In the genomic region with DNA sequence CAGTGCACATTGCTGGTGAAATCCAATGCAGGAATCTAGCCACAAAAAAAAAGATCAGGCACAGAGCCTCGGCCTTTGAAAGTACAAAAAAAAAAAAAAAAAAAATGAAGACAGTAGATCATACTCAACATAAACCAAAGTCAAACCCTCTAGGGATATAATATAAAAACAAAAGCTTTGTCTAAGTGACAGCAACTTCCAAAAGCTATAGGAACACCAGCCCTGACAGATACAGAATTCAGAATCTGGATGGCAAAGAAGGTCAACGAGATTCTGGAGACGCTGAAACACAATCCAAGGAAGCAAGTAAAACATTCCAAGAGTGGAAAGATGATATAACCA, we compare ENCODE assay signal across 20 cellular contexts. TPM values are rescaled to one million over a fixed set of nuclear protein-coding genes. Genes with fewer than 3 reads are reported as not detected.
A peak's percentile ranks its signal among the peaks of the same experiment; 100 is the strongest.
DNase-seq lines count a peak whose midpoint lies in the region; ATAC-seq and TF ChIP-seq lines count a peak whose summit lies in the region.
"Had no signal": no experiment of that assay in that cellular context is flagged by ENCODE, and none has a peak within 500 bp of the region (broad histone marks: within the 10 kb centered on the region; RNA-seq: fewer than 3 reads in every experiment).

No MANE protein-coding gene starts in this region.

- no peak overlapping the region for H4K5ac ChIP-seq in H9 (ENCODE audit: insufficient read length, low read depth, low read length)

- no peak overlapping the region for H4K8ac ChIP-seq in H9 (replicated peaks; ENCODE audit: insufficient read length, low read depth, low read length)

- no peak overlapping the region for H3K27ac Mint-ChIP-seq in CD4-positive, alpha-beta T cell
- H3K27ac Mint-ChIP-seq in H9 (peak overlapping the region in 1 of 3 experiments; percentile 41; a peak in 2 of 7 replicates), mesothelial cell of epicardium (no peak overlapping the region)
- H3K27ac Mint-ChIP-seq: activated T-cell treated with anti-CD3 and anti-CD28 coated beads, Interleukin-2, amount 50 U/mL, for 24 hours; natural killer cell had no signal

- H3K4me1 ChIP-seq in H9 (ENCODE audit: insufficient read depth, low read length) (no peaks in the 10 kb centered on the region; the same call in none of the 2 replicates), Panc1 (ENCODE audit: control insufficient read depth, insufficient read depth, low read length) (no peaks in the 10 kb centered on the region), foreskin keratinocyte (peaks cover 19% of the 10 kb centered on the region)
- H3K4me1 ChIP-seq: heart left ventricle, uterus had no signal

- H2BK12ac ChIP-seq in H9 (ENCODE audit: insufficient read length, low read depth, low read length), result no peak overlapping the region

- H2BK15ac ChIP-seq in H9 (ENCODE audit: low read depth, low read length), result no peak overlapping the region

- no peak overlapping the region for H3K18ac ChIP-seq in H9 (ENCODE audit: insufficient read length, low read depth, low read length)

- H2BK120ac ChIP-seq in H9 (ENCODE audit: low read depth, low read length, poor library complexity, severe bottlenecking), result no peak overlapping the region

- H3K4me3 Mint-ChIP-seq in CD4-positive, alpha-beta T cell, result no peak overlapping the region
- H3K4me3 Mint-ChIP-seq in H9, result no peak overlapping the region
- no peak overlapping the region for H3K4me3 Mint-ChIP-seq in mesothelial cell of epicardium
- H3K4me3 Mint-ChIP-seq: activated T-cell treated with anti-CD3 and anti-CD28 coated beads, Interleukin-2, amount 50 U/mL, for 24 hours; natural killer cell had no signal

- H3K56ac ChIP-seq in H9 (ENCODE audit: insufficient read length, low read depth, low read length), result no peak overlapping the region

- no peak overlapping the region for H3K23ac ChIP-seq in H9 (ENCODE audit: insufficient read length, low read depth, low read length)

- H3K27ac ChIP-seq in CD4-positive, alpha-beta T cell (ENCODE audit: low read depth, low read length), result no peak overlapping the region
- H3K27ac ChIP-seq in H9 (ENCODE audit: insufficient read length, low read depth, low read length) (no peak overlapping the region), Panc1 (ENCODE audit: low read length) (no peak overlapping the region), foreskin keratinocyte (no peak overlapping the region)
- H3K27ac ChIP-seq: cardiac muscle cell, heart left ventricle, sigmoid colon, uterus had no signal

- H3K4me3 ChIP-seq in Panc1 (ENCODE audit: low read depth in 2 of 2, low read length in 2 of 2), result no peak overlapping the region
- H3K4me3 ChIP-seq: cardiac muscle cell, heart left ventricle, sigmoid colon, uterus had no signal

- no peaks in the 10 kb centered on the region for H3K9me3 ChIP-seq in CD4-positive, alpha-beta T cell (ENCODE audit: control insufficient read depth, low read length)
- H3K9me3 ChIP-seq in H9 (ENCODE audit: control insufficient read depth, low read depth, low read length) (no peaks in the 10 kb centered on the region), Panc1 (ENCODE audit: control insufficient read depth, insufficient read depth, low read depth, low read length) (no peaks in the 10 kb centered on the region)
- H3K9me3 ChIP-seq: heart left ventricle, sigmoid colon, uterus had no signal

- no peak overlapping the region for H2AK5ac ChIP-seq in H9 (ENCODE audit: insufficient read length, low read length)

- H3K9ac ChIP-seq in H9 (ENCODE audit: extremely low read depth, insufficient read length, low read length), result no peak overlapping the region

- WGBS in H9 (ENCODE audit: extremely low coverage, insufficient read length, low lambda C conversion rate), result no CpG with 5 or more reads among the region's 3 CpGs

- no peak for ATAC-seq in CD4-positive, alpha-beta T cell (ENCODE audit: poor library complexity)
- ATAC-seq in Panc1 (no peak), foreskin keratinocyte (no peak)

- no peaks in the 10 kb centered on the region; the same call in 1 of the 2 replicates for H3K79me2 ChIP-seq in H9 (ENCODE audit: insufficient read depth, low read length)

- H4K91ac ChIP-seq in H9 (ENCODE audit: insufficient read length, low read depth, low read length), result no peak overlapping the region

- H3K14ac ChIP-seq in H9 (ENCODE audit: insufficient read depth, low read length), result no peak overlapping the region

- H3K4ac ChIP-seq in H9 (ENCODE audit: low read depth, low read length), result no peak overlapping the region

- H3K27me3 ChIP-seq in CD4-positive, alpha-beta T cell (ENCODE audit: control insufficient read depth, insufficient read depth, low read length), result no peaks in the 10 kb centered on the region
- H3K27me3 ChIP-seq in H9 (ENCODE audit: insufficient read depth, low read length) (no peaks in the 10 kb centered on the region), Panc1 (ENCODE audit: control insufficient read depth, insufficient read depth, low read length) (no peaks in the 10 kb centered on the region), foreskin keratinocyte (no peaks in the 10 kb centered on the region)
- H3K27me3 ChIP-seq: cardiac muscle cell, sigmoid colon, uterus had no signal

- intact Hi-C loops in CD4-positive, alpha-beta T cell (cut with DNase I, micrococcal nuclease), result no loop called here
- intact Hi-C loops in Panc1 (cut with micrococcal nuclease; ENCODE audit: unreplicated experiment), result loop anchor here (5.0 kb wide), 1 partner anchor 229 kb away; the partner anchor contains the start of gene TTC21B

- peak; percentile 13 for TF ChIP-seq CTCF in CD4-positive, alpha-beta T cell (IDR thresholded peaks at IDR 0.05)
- TF ChIP-seq CTCF in H9 (conservative IDR thresholded peaks at IDR 0.05), result peak; percentile 3; the same call in 1 of the 3 replicates
- peak; percentile 53 for TF ChIP-seq CTCF in Panc1 (IDR thresholded peaks at IDR 0.05)
- TF ChIP-seq CTCF in mesothelial cell of epicardium (IDR thresholded peaks at IDR 0.05; ENCODE audit: unreplicated experiment), result peak; percentile 9
- no peak for TF ChIP-seq CTCF in foreskin keratinocyte (conservative IDR thresholded peaks at IDR 0.05)

- H2BK20ac ChIP-seq in H9 (ENCODE audit: low read depth, low read length, poor library complexity, severe bottlenecking), result no peak overlapping the region

- H3K4me1 Mint-ChIP-seq in CD4-positive, alpha-beta T cell (ENCODE audit: low read depth), result no peaks in the 10 kb centered on the region
- peaks cover 28 to 34% of the 10 kb centered on the region in 2 experiments for H3K4me1 Mint-ChIP-seq in H9
- H3K4me1 Mint-ChIP-seq in mesothelial cell of epicardium, result peaks cover 22% of the 10 kb centered on the region
- H3K4me1 Mint-ChIP-seq: natural killer cell had no signal

- no peaks in the 10 kb centered on the region for H3K36me3 ChIP-seq in Panc1 (ENCODE audit: control insufficient read depth, insufficient read depth, low read length)
- H3K36me3 ChIP-seq: cardiac muscle cell, heart left ventricle, sigmoid colon, uterus had no signal

- no peaks in the 10 kb centered on the region for H3K79me1 ChIP-seq in H9 (ENCODE audit: insufficient read depth, low read depth, low read length, poor library complexity, severe bottlenecking)

- no peak overlapping the region for H3T11ph ChIP-seq in H9 (ENCODE audit: low read length)

- no peak overlapping the region for H2BK5ac ChIP-seq in H9 (ENCODE audit: insufficient read length, low read length)

- POLR2A ChIA-PET in CD4-positive, alpha-beta T cell (lab: Charles Lee), result no interaction called here
- POLR2A ChIA-PET in Panc1 (lab: Charles Lee), result no interaction called here

- H3K27me3 Mint-ChIP-seq in CD4-positive, alpha-beta T cell, result peaks cover 10% of the 10 kb centered on the region
- no peaks in the 10 kb centered on the region for H3K27me3 Mint-ChIP-seq in H9 (ENCODE audit: low read depth)
- peaks cover 4% of the 10 kb centered on the region for H3K27me3 Mint-ChIP-seq in mesothelial cell of epicardium (ENCODE audit: low read depth)

- no peak overlapping the region for H2AFZ ChIP-seq in H9 (ENCODE audit: low read length)

- no TSS peak for BruUV-seq in Panc1 (replicated peaks; lab: Mats Ljungman, UMichigan)

- CTCF ChIA-PET in CD4-positive, alpha-beta T cell (lab: Charles Lee), result interaction anchor here (0.7 kb wide), 1 partner anchor 1601 kb away, joined by 3 read pairs; no protein-coding TSS in a partner anchor
- CTCF ChIA-PET in Panc1 (lab: Charles Lee), result interaction anchor here (0.5 kb wide), 1 partner anchor 119 kb away, joined by 8 read pairs; no protein-coding TSS in a partner anchor

- in situ Hi-C loops in Panc1 (cut with HindIII; ENCODE audit: low pct_unique_long_range_greater_than_20kb, low sequenced_read_pairs), result no loop called here

- DNase-seq in CD4-positive, alpha-beta T cell, result no peak
- DNase-seq in H9, result no peak
- no peak for DNase-seq in Panc1 (ENCODE audit: low read depth, low spot score)
- no peak for DNase-seq in mesothelial cell of epicardium (ENCODE audit: low spot score in 2 of 2, unreplicated experiment in 2 of 2)
- no peak for DNase-seq in stimulated activated CD4-positive, alpha-beta T cell treated with anti-CD3 and anti-CD28 coated beads, Interleukin-2, amount 100 ng/mL, for 24 hours
- DNase-seq in foreskin keratinocyte, result no peak
- no peak for DNase-seq in kidney tubule cell (ENCODE audit: low spot score)
- no peak for DNase-seq in ureter (ENCODE audit: low spot score)
- DNase-seq: activated CD4-positive, CD25-positive, alpha-beta regulatory T cell treated with anti-CD3 and anti-CD28 coated beads, Interleukin-2, amount 50 U/mL, for 72 hours; activated CD8-positive, alpha-beta memory T cell treated with anti-CD3 and anti-CD28 coated beads for 24 hours; amniotic stem cell; heart left ventricle; natural killer cell; NCI-H446 treated with DMSO at 0.1 percent for 48 hours; sigmoid colon; uterus had no signal

- H3K4me2 ChIP-seq in H9 (ENCODE audit: insufficient read depth, insufficient read length, low read length), result no peak overlapping the region

- no peaks in the 10 kb centered on the region for H3K9me3 Mint-ChIP-seq in CD4-positive, alpha-beta T cell
- H3K9me3 Mint-ChIP-seq in H9, result no peaks in the 10 kb centered on the region
- no peaks in the 10 kb centered on the region for H3K9me3 Mint-ChIP-seq in mesothelial cell of epicardium
- H3K9me3 Mint-ChIP-seq: activated T-cell treated with anti-CD3 and anti-CD28 coated beads, Interleukin-2, amount 50 U/mL, for 24 hours; natural killer cell had no signal

- H3K23me2 ChIP-seq in H9 (ENCODE audit: insufficient read length, low read depth, low read length, poor library complexity, severe bottlenecking), result no peaks in the 10 kb centered on the region

- H3K36me3 Mint-ChIP-seq in CD4-positive, alpha-beta T cell (ENCODE audit: low read depth), result no peaks in the 10 kb centered on the region
- H3K36me3 Mint-ChIP-seq in H9 (ENCODE audit: insufficient read depth in 1 of 3, low read depth in 3 of 3) (no peaks in the 10 kb centered on the region), mesothelial cell of epicardium (no peaks in the 10 kb centered on the region)
- H3K36me3 Mint-ChIP-seq: natural killer cell had no signal

- no peaks in the 10 kb centered on the region for H4K20me1 ChIP-seq in H9 (ENCODE audit: control insufficient read depth, insufficient read depth, insufficient read length)

RNA-seq across cellular contexts. Expression of gene SCN1A, which starts 54.0 kb away (rescaled TPM):
- not detected for total RNA-seq in CD4-positive, alpha-beta T cell
- total RNA-seq in H9 (2021) (0.13 and 0.18 TPM in 2 replicates), Panc1 (2021; ENCODE audit: unreplicated experiment) (not detected), mesothelial cell of epicardium (0.66 to 1.9 TPM (median 1.6 TPM) in 3 replicates), foreskin keratinocyte (not detected in 2 replicates), ureter (not detected)
- not detected for polyA plus RNA-seq in Panc1 (2012; ENCODE audit: insufficient read length)
- not detected in 2 replicates for polyA plus RNA-seq in foreskin keratinocyte
- total RNA-seq: natural killer cell, RPMI7951 had no signal
- polyA plus RNA-seq: AG04450, cardiac muscle cell had no signal
